ENCODE assay signal across 11 cellular contexts in genomic region chr6:17863971-17864754, GRCh38.
DNase-seq lines count a peak whose midpoint lies in the region; ATAC-seq, FAIRE-seq and TF ChIP-seq lines count a peak whose summit lies in the region.
"Had no signal": no experiment of that assay in that cellular context is flagged by ENCODE, and none has a peak within 500 bp of the region (broad histone marks: within the 10 kb centered on the region; RNA-seq: fewer than 3 reads in every experiment).

No MANE protein-coding gene starts in this region.

- POLR2A ChIA-PET in T-cell (lab: Charles Lee), result no interaction called here

- no peak for TF ChIP-seq POLR2A in H54 (IDR thresholded peaks at IDR 0.05; ENCODE audit: low read depth, low read length)

- H3K27ac ChIP-seq in angular gyrus (ENCODE audit: low read depth, low read length), result peak overlapping the region; percentile 90

- H3K36me3 Mint-ChIP-seq in T-cell, result no peaks in the 10 kb centered on the region
- H3K36me3 Mint-ChIP-seq: stimulated activated memory B cell treated with anti-CD40 and anti-IgM and Interleukin-4, amounts not matched to agents 10 μg/mL and 1 μg/mL and 100 μg/mL, for 72 hours had no signal

- no peak for TF ChIP-seq CTCF in D721Med (IDR thresholded peaks at IDR 0.05; ENCODE audit: insufficient read depth, missing control alignments)

- ATAC-seq in left cardiac atrium (peak in 1 of 2 donors; percentile 10), T-cell (replicated peaks in 1 of 4) (no peak)
- ATAC-seq: left lobe of liver; stimulated activated memory B cell treated with anti-CD40 and anti-IgM and Interleukin-4, amounts not matched to agents 10 μg/mL and 1 μg/mL and 100 μg/mL, for 72 hours had no signal

- DNase-seq in H54 (ENCODE audit: insufficient read length, low spot score) (no peak), left cardiac atrium (peak; percentile 49), skeletal muscle cell (ENCODE audit: low read depth) (peak; percentile 55), NCI-H1417 (lab: John Stamatoyannopoulos, UW) (no peak), D721Med (ENCODE audit: insufficient read length, low spot score) (no peak), COLO829 (ENCODE audit: low spot score) (no peak), T-cell (no peak)
- DNase-seq: NCI-H774 had no signal

- no peaks in the 10 kb centered on the region for H3K4me1 Mint-ChIP-seq in T-cell
- H3K4me1 Mint-ChIP-seq: stimulated activated memory B cell treated with anti-CD40 and anti-IgM and Interleukin-4, amounts not matched to agents 10 μg/mL and 1 μg/mL and 100 μg/mL, for 72 hours had no signal

- H3K9me3 Mint-ChIP-seq in T-cell, result no peaks in the 10 kb centered on the region
- H3K9me3 Mint-ChIP-seq: stimulated activated memory B cell treated with anti-CD40 and anti-IgM and Interleukin-4, amounts not matched to agents 10 μg/mL and 1 μg/mL and 100 μg/mL, for 72 hours had no signal

- H3K27ac Mint-ChIP-seq in T-cell, result no peak overlapping the region
- H3K27ac Mint-ChIP-seq: stimulated activated memory B cell treated with anti-CD40 and anti-IgM and Interleukin-4, amounts not matched to agents 10 μg/mL and 1 μg/mL and 100 μg/mL, for 72 hours had no signal

- intact Hi-C loops in left cardiac atrium (cut with DNase I), result no loop called here

- peaks cover 9 to 12% of the 10 kb centered on the region in 2 donors for H3K27me3 Mint-ChIP-seq in T-cell
- H3K27me3 Mint-ChIP-seq: stimulated activated memory B cell treated with anti-CD40 and anti-IgM and Interleukin-4, amounts not matched to agents 10 μg/mL and 1 μg/mL and 100 μg/mL, for 72 hours had no signal

- no peak overlapping the region for H3K4me3 ChIP-seq in skeletal muscle cell (ENCODE audit: low read depth, low read length)

- CTCF ChIA-PET in T-cell (lab: Charles Lee), result no interaction called here

- no peak overlapping the region for H3K4me3 Mint-ChIP-seq in T-cell
- H3K4me3 Mint-ChIP-seq: stimulated activated memory B cell treated with anti-CD40 and anti-IgM and Interleukin-4, amounts not matched to agents 10 μg/mL and 1 μg/mL and 100 μg/mL, for 72 hours had no signal

- peak; percentile 85 for FAIRE-seq in H54 (lab: Jason Lieb, UNC)
- FAIRE-seq in D721Med (lab: Jason Lieb, UNC), result no peak

Comparison
In these comparisons a context has a peak if more than half of its experiments do, and no peak if none do; other contexts are left out.
1. DNase-seq: peak in left cardiac atrium (single experiment) and skeletal muscle cell (single experiment); none in H54 (single experiment), NCI-H1417 (0 of 3), D721Med (single experiment), COLO829 (single experiment) and T-cell (0 of 34).